Comparison of ENCODE assay signal across 9 cellular contexts in the genomic region with DNA sequence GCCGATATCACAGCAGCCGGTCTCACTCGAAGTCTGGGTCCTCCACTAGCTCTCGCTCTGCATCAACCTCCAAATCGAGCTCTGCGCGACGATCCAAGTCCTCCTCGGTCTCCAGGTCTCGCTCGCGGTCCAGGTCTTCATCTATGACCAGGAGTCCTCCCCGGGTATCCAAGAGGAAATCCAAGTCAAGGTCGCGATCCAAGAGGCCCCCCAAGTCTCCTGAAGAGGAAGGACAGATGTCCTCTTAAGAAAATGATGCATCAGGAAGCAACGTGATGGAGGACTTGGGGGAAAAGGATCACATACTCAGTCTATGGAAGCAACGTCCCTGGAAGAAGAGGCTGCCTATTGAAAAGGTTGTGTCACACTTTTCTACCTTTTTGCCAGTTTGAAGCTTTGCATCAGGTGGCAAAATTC. TPM values are rescaled to one million over a fixed set of nuclear protein-coding genes. Genes with fewer than 3 reads are reported as not detected.
A peak's percentile ranks its signal among the peaks of the same experiment; 100 is the strongest.
DNase-seq lines count a peak whose midpoint lies in the region; ATAC-seq and TF ChIP-seq lines count a peak whose summit lies in the region.
"Had no signal": no experiment of that assay in that cellular context is flagged by ENCODE, and none has a peak within 500 bp of the region (broad histone marks: within the 10 kb centered on the region; RNA-seq: fewer than 3 reads in every experiment).

No MANE protein-coding gene starts in this region.

- H3K4me3 Mint-ChIP-seq in activated T-cell treated with anti-CD3 and anti-CD28 coated beads, Interleukin-2, amount 50 U/mL, for 72 hours: peak overlapping the region; percentile 96 to 100
- H3K4me3 Mint-ChIP-seq in progenitor cell of endocrine pancreas (ENCODE audit: low read depth): peak overlapping the region; percentile 96

- H3K4me1 Mint-ChIP-seq in activated T-cell treated with anti-CD3 and anti-CD28 coated beads, Interleukin-2, amount 50 U/mL, for 72 hours (ENCODE audit: low read depth): peaks cover 35% of the 10 kb centered on the region
- peaks cover 14% of the 10 kb centered on the region for H3K4me1 Mint-ChIP-seq in progenitor cell of endocrine pancreas (ENCODE audit: low read depth)

- intact Hi-C loops in Right ventricle myocardium inferior (cut with DNase I): loop anchor here (1.0 to 10.0 kb wide), 5 partner anchors 83 to 637 kb away; partner anchors contain the start of genes CWC15, KDM4D and SESN3

- DNase-seq in HFF-Myc (ENCODE audit: extremely low read depth, low read depth) (no peak), Right ventricle myocardium inferior (ENCODE audit: missing footprints) (peak; percentile 70), progenitor cell of endocrine pancreas (ENCODE audit: low spot score, unreplicated experiment) (no peak), GM19240 (ENCODE audit: insufficient read length, low spot score) (no peak), NAMALWA (ENCODE audit: low spot score) (no peak)
- no peak for DNase-seq in activated T-cell treated with anti-CD3 and anti-CD28 coated beads, Interleukin-2, amount 50 U/mL, for 72 hours

- peak overlapping the region; percentile 96 for H3K4me3 ChIP-seq in BLaER1
- peak overlapping the region; percentile 82 for H3K4me3 ChIP-seq in HFF-Myc (replicated peaks; ENCODE audit: low read depth, low read length)

- no peaks in the 10 kb centered on the region for H3K9me3 ChIP-seq in BLaER1

- H3K27ac Mint-ChIP-seq in activated T-cell treated with anti-CD3 and anti-CD28 coated beads, Interleukin-2, amount 50 U/mL, for 72 hours: peak overlapping the region; percentile 99
- peak overlapping the region; percentile 98 for H3K27ac Mint-ChIP-seq in progenitor cell of endocrine pancreas

- H3K27ac ChIP-seq in BLaER1: peak overlapping the region; percentile 99

- H3K27me3 Mint-ChIP-seq in activated T-cell treated with anti-CD3 and anti-CD28 coated beads, Interleukin-2, amount 50 U/mL, for 72 hours (ENCODE audit: low read depth): no peaks in the 10 kb centered on the region
- peaks cover 1% of the 10 kb centered on the region for H3K27me3 Mint-ChIP-seq in progenitor cell of endocrine pancreas

- peaks cover 6% of the 10 kb centered on the region in 2 donors for H3K36me3 Mint-ChIP-seq in activated T-cell treated with anti-CD3 and anti-CD28 coated beads, Interleukin-2, amount 50 U/mL, for 72 hours (ENCODE audit: insufficient read depth in 2 of 2)
- H3K36me3 Mint-ChIP-seq in progenitor cell of endocrine pancreas (ENCODE audit: insufficient read depth): peaks cover 8% of the 10 kb centered on the region

- H3K36me3 ChIP-seq in BLaER1: no peaks in the 10 kb centered on the region

- H3K4me1 ChIP-seq in BLaER1: peaks cover 36% of the 10 kb centered on the region

- H3K27me3 ChIP-seq in BLaER1: no peaks in the 10 kb centered on the region

- no peaks in the 10 kb centered on the region for H3K9me3 Mint-ChIP-seq in activated T-cell treated with anti-CD3 and anti-CD28 coated beads, Interleukin-2, amount 50 U/mL, for 72 hours
- H3K9me3 Mint-ChIP-seq in progenitor cell of endocrine pancreas (ENCODE audit: low read depth): peaks cover 6% of the 10 kb centered on the region

- H3K4me2 ChIP-seq in BLaER1: peak overlapping the region; percentile 81

- no peak for TF ChIP-seq CTCF in HFF-Myc (IDR thresholded peaks at IDR 0.05; ENCODE audit: low read depth, low read length, missing control alignments)
- no peak for TF ChIP-seq CTCF in progenitor cell of endocrine pancreas (IDR thresholded peaks at IDR 0.05; ENCODE audit: unreplicated experiment)

- H4K20me1 ChIP-seq in BLaER1: peaks cover 21% of the 10 kb centered on the region

- no peak for ATAC-seq in activated T-cell treated with anti-CD3 and anti-CD28 coated beads, Interleukin-2, amount 50 U/mL, for 72 hours (replicated peaks in 1 of 2)
- ATAC-seq in Right ventricle myocardium inferior (no peak), HG03342 (IDR thresholded peaks at IDR 0.05; ENCODE audit: unreplicated experiment) (no peak)

- H3K9ac ChIP-seq in BLaER1: peak overlapping the region; percentile 98

RNA-seq across cellular contexts. Expression of gene SRSF8, which starts 1.1 kb away (rescaled TPM):
- 10 to 100 TPM; 37.9 to 43.7 TPM for total RNA-seq in activated T-cell treated with anti-CD3 and anti-CD28 coated beads, Interleukin-2, amount 50 U/mL, for 72 hours
- total RNA-seq in Right ventricle myocardium inferior (22.8 TPM), progenitor cell of endocrine pancreas (42.4 and 43.4 TPM in 2 replicates)

RNA-seq across cellular contexts. Expression of gene KDM4F, which starts 18.6 kb away (rescaled TPM):
- not detected for total RNA-seq in activated T-cell treated with anti-CD3 and anti-CD28 coated beads, Interleukin-2, amount 50 U/mL, for 72 hours
- total RNA-seq in Right ventricle myocardium inferior (not detected), progenitor cell of endocrine pancreas (not detected in 2 replicates)
- total RNA-seq: HT1080 had no signal

RNA-seq across cellular contexts. Expression of gene ENDOD1, which starts 21.8 kb away (rescaled TPM):
- total RNA-seq in activated T-cell treated with anti-CD3 and anti-CD28 coated beads, Interleukin-2, amount 50 U/mL, for 72 hours: 10 to 100 TPM; 16.1 to 20.5 TPM
- total RNA-seq in Right ventricle myocardium inferior (11.2 TPM), progenitor cell of endocrine pancreas (2.1 and 2.7 TPM in 2 replicates)

RNA-seq across cellular contexts. Expression of gene KDM4E, which starts 42.8 kb away (rescaled TPM):
- not detected for total RNA-seq in activated T-cell treated with anti-CD3 and anti-CD28 coated beads, Interleukin-2, amount 50 U/mL, for 72 hours
- total RNA-seq in Right ventricle myocardium inferior: not detected
- total RNA-seq in progenitor cell of endocrine pancreas: not detected in 2 replicates
- total RNA-seq: HT1080 had no signal
